8 cellular contexts compared by ENCODE assay signal in genomic region chr1:112718691-112719418, GRCh38. TPM values are rescaled to one million over a fixed set of nuclear protein-coding genes. Genes with fewer than 3 reads are reported as not detected.
DNase-seq lines count a peak whose midpoint lies in the region; ATAC-seq and TF ChIP-seq lines count a peak whose summit lies in the region.

No MANE protein-coding gene starts in this region.

- no TSS peak for BruUV-seq in mammary epithelial cell (replicated peaks; lab: Mats Ljungman, UMichigan)

- H3K27ac ChIP-seq in mammary epithelial cell (ENCODE audit: insufficient read depth, low read depth, low read length) = no peak overlapping the region

- dilution Hi-C loops in mammary epithelial cell (cut with HindIII; ENCODE audit: low sequenced_read_pairs) = loop anchor here (5.0 kb wide), 4 partner anchors 78 to 323 kb away; no protein-coding TSS in a partner anchor

- ATAC-seq in HG03378 (IDR thresholded peaks at IDR 0.05; ENCODE audit: unreplicated experiment) = no peak

- no peaks in the 10 kb centered on the region for H3K9me3 ChIP-seq in mammary epithelial cell (replicated peaks; ENCODE audit: insufficient read depth, low read length)

- WGBS in mammary epithelial cell (ENCODE audit: low coverage, missing lambda C conversion rate) = 39% methylated on average over 7 of the region's 44 CpGs

- H3K27me3 ChIP-seq in mammary epithelial cell (ENCODE audit: insufficient read depth, low read length) = no peaks in the 10 kb centered on the region

- H3K4me2 ChIP-seq in mammary epithelial cell (ENCODE audit: insufficient read depth, low read depth, low read length) = peak overlapping the region; percentile 79

- DNase-seq in NK-92 treated with Interleukin-12 subunit alpha and Interleukin-12 subunit beta, amount 100 ng/mL, for 24 hours (lab: John Stamatoyannopoulos, UW) = peak; percentile 56
- DNase-seq in NK-92 (lab: John Stamatoyannopoulos, UW; ENCODE audit: unreplicated experiment) (no peak), NCI-H2171 (lab: John Stamatoyannopoulos, UW) (peak; percentile 63), mammary epithelial cell (peak; percentile 70), kidney glomerular epithelial cell (lab: John Stamatoyannopoulos, UW) (peak; percentile 42)
- DNase-seq in activated CD4-positive, CD25-positive, alpha-beta regulatory T cell (lab: John Stamatoyannopoulos, UW) = peak; percentile 56 to 72 (median 62)
- peak; percentile 47 to 70 (median 62) for DNase-seq in stimulated activated CD4-positive, alpha-beta T cell treated with anti-CD3 and anti-CD28 coated beads, Interleukin-1b, Interleukin-23, amount 100 ng/mL, for 24 hours (ENCODE audit: low read depth in 4 of 4, low spot score in 1 of 4)

- no peaks in the 10 kb centered on the region for H3K79me2 ChIP-seq in mammary epithelial cell (ENCODE audit: insufficient read depth, low read length)

- H3K36me3 ChIP-seq in mammary epithelial cell (ENCODE audit: insufficient read depth, low read length) = no peaks in the 10 kb centered on the region

- intact Hi-C loops in mammary epithelial cell (cut with micrococcal nuclease) = loop anchor here (2.0 to 10.0 kb wide), 4 partner anchors 16 to 1553 kb away; no protein-coding TSS in a partner anchor

- in situ Hi-C loops in mammary epithelial cell (cut with MboI; ENCODE audit: low sequenced_read_pairs in 2 of 2) = loop anchor here (5.0 kb wide), 1 partner anchor 88 kb away; no protein-coding TSS in a partner anchor

- no peak overlapping the region for H3K9ac ChIP-seq in mammary epithelial cell (ENCODE audit: insufficient read depth, low read length)

- H3K4me1 ChIP-seq in mammary epithelial cell (ENCODE audit: insufficient read depth, low read length) = peaks cover 36% of the 10 kb centered on the region

- H2AFZ ChIP-seq in mammary epithelial cell (ENCODE audit: low read depth, low read length) = peak overlapping the region; percentile 87

- H4K20me1 ChIP-seq in mammary epithelial cell (ENCODE audit: insufficient read depth, low read length) = no peaks in the 10 kb centered on the region

- CTCF ChIA-PET in mammary epithelial cell (lab: Charles Lee; ENCODE audit: low non-redundant PET) = interaction anchor here (0.6 to 1.0 kb wide), 2 partner anchors 43 to 85 kb away, joined by 4 to 5 read pairs; no protein-coding TSS in a partner anchor

- peak; percentile 84 to 91 for TF ChIP-seq CTCF in mammary epithelial cell (conservative IDR thresholded peaks at IDR 0.05 in 1 of 2, IDR thresholded peaks at IDR 0.05 in 1 of 2; ENCODE audit: extremely low read depth in 1 of 2, insufficient read depth in 1 of 2, low read depth in 1 of 2, low read length in 2 of 2)

- peak overlapping the region; percentile 13 to 23 (median 18) for H3K4me3 ChIP-seq in mammary epithelial cell (replicated peaks in 1 of 3; ENCODE audit: insufficient read depth in 1 of 3, low read depth in 2 of 3, low read length in 3 of 3)

RNA-seq across cellular contexts. Expression of gene PPM1J, which starts 3.7 kb away (rescaled TPM):
- total RNA-seq in mammary epithelial cell = 1 to 10 TPM; 6.2 to 9.4 TPM
- polyA plus RNA-seq in mammary epithelial cell = 6.2 TPM
- polyA minus RNA-seq in mammary epithelial cell = 5.6 TPM

RNA-seq across cellular contexts. Expression of gene RHOC, which starts 11.9 kb away (rescaled TPM):
- 100 to 1,000 TPM; 383 to 495 TPM for total RNA-seq in mammary epithelial cell
- polyA plus RNA-seq in mammary epithelial cell = 1,160 TPM
- polyA minus RNA-seq in mammary epithelial cell = 644 TPM

RNA-seq across cellular contexts. Expression of gene MOV10, which starts 44.4 kb away (rescaled TPM):
- total RNA-seq in mammary epithelial cell = 10 to 100 TPM; 52.2 to 76.0 TPM
- polyA plus RNA-seq in mammary epithelial cell = 65.2 TPM
- 81.0 TPM for polyA minus RNA-seq in mammary epithelial cell
